11 cellular contexts compared by ENCODE assay signal in the genomic region with DNA sequence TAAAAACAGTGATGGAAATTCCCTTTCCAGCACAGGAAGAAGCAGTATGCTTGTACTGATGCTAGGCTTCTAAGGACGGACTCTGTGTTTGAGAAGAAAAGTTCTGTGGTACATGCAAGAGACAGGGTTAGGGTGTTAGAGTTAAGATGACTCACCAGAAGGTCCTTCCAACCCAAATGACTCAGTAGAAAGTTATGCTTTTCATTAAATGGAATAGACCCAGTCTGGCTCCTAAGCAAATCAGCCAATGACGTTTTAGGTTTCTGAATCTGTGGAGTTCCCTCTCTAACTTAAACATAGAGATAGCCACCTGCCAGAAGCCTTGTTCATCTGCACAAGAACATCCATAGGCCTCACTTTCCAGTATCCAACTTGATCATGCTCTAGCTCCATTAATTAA. TPM values are rescaled to one million over a fixed set of nuclear protein-coding genes. Genes with fewer than 3 reads are reported as not detected.
A peak's percentile ranks its signal among the peaks of the same experiment; 100 is the strongest.
DNase-seq lines count a peak whose midpoint lies in the region; ATAC-seq, FAIRE-seq and TF ChIP-seq lines count a peak whose summit lies in the region.
"Had no signal": no experiment of that assay in that cellular context is flagged by ENCODE, and none has a peak within 500 bp of the region (broad histone marks: within the 10 kb centered on the region; RNA-seq: fewer than 3 reads in every experiment).

No MANE protein-coding gene starts in this region.

- no peak for FAIRE-seq in bronchial epithelial cell (lab: Jason Lieb, UNC)
- FAIRE-seq: colon had no signal

- POLR2A ChIA-PET in GM10248 (lab: Yijun Ruan, JAX): no interaction called here

- no peaks in the 10 kb centered on the region for H3K27me3 ChIP-seq in bronchial epithelial cell (ENCODE audit: control insufficient read depth, insufficient read depth, low read length)

- DNase-seq in EH (ENCODE audit: low read depth): peak; percentile 97
- DNase-seq in LHCN-M2 (ENCODE audit: low read depth): peak; percentile 95
- DNase-seq in bronchial epithelial cell (ENCODE audit: low read depth): peak; percentile 98
- peak; percentile 89 for DNase-seq in non-pigmented ciliary epithelial cell (ENCODE audit: low read depth)
- no peak for DNase-seq in GM19240 (ENCODE audit: insufficient read length, low spot score)
- DNase-seq in NCI-H1436 (lab: John Stamatoyannopoulos, UW): no peak
- DNase-seq in GM10248 (ENCODE audit: extremely low spot score): no peak
- DNase-seq: activated CD4-positive, CD25-positive, alpha-beta regulatory T cell; stimulated activated CD4-positive, alpha-beta T cell treated with anti-CD3 and anti-CD28 coated beads, Interleukin-2, amount 100 ng/mL, for 24 hours had no signal

- H3K4me3 ChIP-seq in bronchial epithelial cell (ENCODE audit: low read depth, low read length): no peak overlapping the region

- TF ChIP-seq CTCF in bronchial epithelial cell (IDR thresholded peaks at IDR 0.05; ENCODE audit: insufficient read depth, low read length, severe bottlenecking): no peak
- no peak for TF ChIP-seq CTCF in GM10248 (IDR thresholded peaks at IDR 0.05; ENCODE audit: control extremely low read depth, extremely low read depth, low read depth, missing control alignments)

- CTCF ChIA-PET in GM10248 (lab: Yijun Ruan, JAX): interaction anchor here (1.0 to 1.4 kb wide), 2 partner anchors 12 to 20 kb away, joined by 4 read pairs; no protein-coding TSS in a partner anchor

- ATAC-seq in GM18861 (IDR thresholded peaks at IDR 0.05; ENCODE audit: unreplicated experiment): no peak

- H3K36me3 ChIP-seq in bronchial epithelial cell (ENCODE audit: control insufficient read depth, insufficient read depth, low read length): peaks cover 4% of the 10 kb centered on the region

RNA-seq across cellular contexts. Expression of gene PTHLH, which starts 5.7 kb away (rescaled TPM):
- total RNA-seq in LHCN-M2 (2014; rRNA removed) (0.51 and 0.63 TPM in 2 replicates), bronchial epithelial cell (47.4 and 82.1 TPM in 2 replicates)
- polyA plus RNA-seq in LHCN-M2 (2012): 0.09 TPM

Comparison
In these comparisons a context has a peak if more than half of its experiments do, and no peak if none do; other contexts are left out.
1. DNase-seq: peak in EH (single experiment), LHCN-M2 (single experiment), bronchial epithelial cell (single experiment) and non-pigmented ciliary epithelial cell (single experiment); none in GM19240 (single experiment), NCI-H1436 (single experiment) and GM10248 (single experiment).
2. RNA of gene PTHLH, which starts 5.7 kb away (total RNA-seq): 47.4 to 82.1 TPM in bronchial epithelial cell; 0.51 to 0.63 TPM in LHCN-M2; every median in the first group is over 10 times any median in the second.